In the genomic region with DNA sequence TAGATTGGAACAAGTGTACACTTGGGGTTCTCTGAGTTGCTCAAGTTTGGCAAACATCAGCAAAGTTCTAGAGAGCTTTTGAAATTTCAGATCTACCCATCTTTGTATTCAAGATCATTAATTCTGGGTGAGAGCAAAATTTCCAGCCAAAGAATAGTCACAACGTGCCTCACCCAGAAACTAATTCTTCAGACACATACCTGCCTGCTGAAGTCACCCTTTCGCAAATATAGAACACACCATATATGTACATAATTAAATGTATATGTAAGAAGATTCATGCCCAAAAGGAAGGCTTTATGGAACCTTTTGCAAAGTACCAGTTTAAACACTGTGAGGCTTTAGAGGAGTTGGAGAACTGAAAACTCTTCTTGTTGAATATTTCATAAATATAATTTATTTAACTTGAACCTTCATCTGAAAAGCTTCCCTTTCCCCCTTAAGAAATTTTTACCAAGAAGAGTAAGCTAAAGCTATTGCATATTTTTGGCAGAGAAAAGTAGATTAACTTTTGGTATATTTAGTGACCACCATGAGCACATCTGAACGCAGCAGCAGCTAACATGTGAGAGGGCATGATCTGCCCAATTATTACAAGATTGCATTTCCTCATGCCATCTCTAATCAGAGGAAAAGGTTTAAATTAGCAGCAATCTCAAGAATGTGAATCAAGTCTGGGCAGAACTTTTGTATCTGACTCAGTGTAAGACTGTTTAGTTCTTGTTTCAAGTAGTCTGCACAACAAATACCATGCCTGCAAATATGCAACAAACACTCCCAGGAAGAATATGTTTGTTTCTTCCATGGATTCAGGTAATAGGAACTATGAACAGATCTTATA, we compare ENCODE assay signal across 14 cellular contexts. TPM values are rescaled to one million over a fixed set of nuclear protein-coding genes. Genes with fewer than 3 reads are reported as not detected.
DNase-seq lines count a peak whose midpoint lies in the region; ATAC-seq and TF ChIP-seq lines count a peak whose summit lies in the region.
"Had no signal": no experiment of that assay in that cellular context is flagged by ENCODE, and none has a peak within 500 bp of the region (broad histone marks: within the 10 kb centered on the region; RNA-seq: fewer than 3 reads in every experiment).

No MANE protein-coding gene starts in this region.

- intact Hi-C loops in spleen (cut with DNase I; ENCODE audit: low total_unique reads): no loop called here

- ATAC-seq in HG03280 (IDR thresholded peaks at IDR 0.05; ENCODE audit: unreplicated experiment): no peak
- no peak for ATAC-seq in HG03457 (IDR thresholded peaks at IDR 0.05; ENCODE audit: unreplicated experiment)

- peak; percentile 68 for DNase-seq in HT-29 (ENCODE audit: low spot score)
- peak; percentile 66 for DNase-seq in amniotic epithelial cell (ENCODE audit: low read depth)
- peak in 1 of 2 donors; percentile 71 for DNase-seq in foreskin fibroblast
- no peak for DNase-seq in spleen
- no peak for DNase-seq in NCI-H526 treated with DMSO at 0.1 percent for 48 hours (lab: John Stamatoyannopoulos, UW)
- no peak for DNase-seq in activated T-cell treated with anti-CD3 and anti-CD28 coated beads, Interleukin-2, amount 50 U/mL, for 48 hours
- DNase-seq: activated CD4-positive, alpha-beta T cell treated with anti-CD3 and anti-CD28 coated beads for 48 hours; activated naive CD4-positive, alpha-beta T cell treated with anti-CD3 and anti-CD28 coated beads for 36 hours; effector CD4-positive, alpha-beta T cell; NCI-H2029 treated with DMSO at 0.1 percent for 48 hours; SIG-M5; stimulated activated CD4-positive, alpha-beta T cell treated with anti-CD3 and anti-CD28 coated beads, Interleukin-4, amount 100 ng/mL, for 1 hour had no signal

- peaks cover 0 to 25% (median 0%) of the 10 kb centered on the region in 6 donors for H3K4me1 ChIP-seq in spleen

- H3K4me3 ChIP-seq in foreskin fibroblast (ENCODE audit: low read depth in 1 of 2, low read length in 2 of 2) (peak overlapping the region; percentile 42 to 98), spleen (peak overlapping the region in 2 of 8 donors; percentile 5 to 12)

- no peaks in the 10 kb centered on the region for H3K36me3 ChIP-seq in spleen

- no peak for TF ChIP-seq CTCF in foreskin fibroblast (IDR thresholded peaks at IDR 0.05; ENCODE audit: low read depth, low read length)
- TF ChIP-seq CTCF in spleen (IDR thresholded peaks at IDR 0.05 in 8 of 11, conservative IDR thresholded peaks at IDR 0.05 in 3 of 11): no peak

- 69 to 78% (median 76%) methylated on average over 3 of the region's 3 CpGs for WGBS in spleen, 5 donors

- TF ChIP-seq POLR2A in spleen (IDR thresholded peaks at IDR 0.05): no peak

- peaks cover 0 to 5% (median under 1%) of the 10 kb centered on the region in 7 donors for H3K27me3 ChIP-seq in spleen (replicated peaks in 1 of 7)

- H3K9me3 ChIP-seq in spleen: no peaks in the 10 kb centered on the region

- peak overlapping the region in 6 of 8 donors; percentile 1 to 82 (median 44) for H3K27ac ChIP-seq in spleen

RNA-seq across cellular contexts. Expression of a gene that starts 8.2 kb away (rescaled TPM):
- 48.0 and 63.4 TPM in 2 replicates for total RNA-seq in HT-29 (2014; rRNA removed; shearing (Covaris generic))
- 10 to 100 TPM; 54.1 to 97.0 (median 62.2) TPM for total RNA-seq in spleen
- polyA plus RNA-seq in spleen: 10 to 100 TPM; 10.3 to 17.1 (median 10.6) TPM
- total RNA-seq: activated naive CD4-positive, alpha-beta T cell treated with anti-CD3 and anti-CD28 coated beads for 36 hours had no signal

Comparison
In these comparisons a context has a peak if more than half of its experiments do, and no peak if none do; other contexts are left out.
1. DNase-seq: peak in HT-29 (single experiment) and amniotic epithelial cell (single experiment); none in spleen (single experiment), NCI-H526 treated with DMSO at 0.1 percent for 48 hours (single experiment) and activated T-cell treated with anti-CD3 and anti-CD28 coated beads, Interleukin-2, amount 50 U/mL, for 48 hours (0 of 2).